8 cellular contexts compared by ENCODE assay signal in the genomic region with DNA sequence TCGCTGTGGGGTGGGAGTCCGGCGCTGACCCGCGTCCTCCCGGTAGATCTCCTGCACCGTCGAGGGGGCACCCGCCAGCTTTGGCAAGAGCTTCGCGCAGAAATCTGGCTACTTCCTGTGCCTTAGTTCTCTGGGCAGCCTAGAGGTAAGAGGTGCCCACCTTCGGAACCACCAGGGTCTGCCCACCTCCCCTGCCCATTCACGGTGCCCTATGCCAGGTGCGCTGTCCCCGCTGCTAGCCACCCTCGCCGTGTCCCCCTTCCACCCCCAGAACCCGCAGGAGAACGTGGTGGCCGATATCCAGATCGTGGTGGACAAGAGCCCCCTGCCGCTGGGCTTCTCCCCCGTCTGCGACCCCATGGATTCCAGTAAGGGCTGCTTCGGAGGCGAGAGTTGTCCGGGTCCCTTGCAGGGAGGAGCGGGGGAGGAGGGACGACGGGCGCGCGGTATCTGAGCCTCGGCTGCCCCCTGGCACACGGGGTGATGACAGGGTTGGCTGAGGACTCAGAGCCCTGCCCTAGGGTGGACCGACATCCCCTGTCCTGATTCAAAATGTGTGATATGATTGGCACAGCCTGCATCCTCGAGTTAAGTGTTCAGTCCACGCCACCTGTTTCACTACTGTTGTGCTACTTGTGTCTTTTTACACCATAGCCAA. TPM values are rescaled to one million over a fixed set of nuclear protein-coding genes. Genes with fewer than 3 reads are reported as not detected.
DNase-seq lines count a peak whose midpoint lies in the region; ATAC-seq and TF ChIP-seq lines count a peak whose summit lies in the region.

No MANE protein-coding gene starts in this region.

- H3K27me3 Mint-ChIP-seq in CD4-positive, alpha-beta T cell = no peaks in the 10 kb centered on the region

- no peak overlapping the region for H3K27ac ChIP-seq in CD4-positive, alpha-beta T cell (ENCODE audit: low read depth, low read length)

- H3K27ac Mint-ChIP-seq in CD4-positive, alpha-beta T cell = no peak overlapping the region

- peak overlapping the region; percentile 94 for H3K4me3 Mint-ChIP-seq in CD4-positive, alpha-beta T cell

- peak overlapping the region; percentile 95 for H3K4me3 ChIP-seq in Jurkat, Clone E6-1 (ENCODE audit: low read length)
- peak overlapping the region; percentile 90 for H3K4me3 ChIP-seq in fibroblast of the aortic adventitia (ENCODE audit: low read depth, low read length)
- peak overlapping the region; percentile 73 for H3K4me3 ChIP-seq in neuron (ENCODE audit: low read length)

- peaks cover 3% of the 10 kb centered on the region for H3K36me3 ChIP-seq in neuron (ENCODE audit: insufficient read depth, low read length)

- peaks cover 19% of the 10 kb centered on the region for H3K4me1 Mint-ChIP-seq in CD4-positive, alpha-beta T cell (ENCODE audit: low read depth)

- no peaks in the 10 kb centered on the region for H3K27me3 ChIP-seq in CD4-positive, alpha-beta T cell (ENCODE audit: control insufficient read depth, insufficient read depth, low read length)
- H3K27me3 ChIP-seq in neuron (ENCODE audit: insufficient read depth, low read length) = no peaks in the 10 kb centered on the region

- no peaks in the 10 kb centered on the region for H3K9me3 ChIP-seq in CD4-positive, alpha-beta T cell (ENCODE audit: control insufficient read depth, low read length)
- no peaks in the 10 kb centered on the region for H3K9me3 ChIP-seq in neuron (ENCODE audit: low read length)

- H2AFZ ChIP-seq in neuron (ENCODE audit: low read depth, low read length) = peak overlapping the region; percentile 96

- TF ChIP-seq CTCF in CD4-positive, alpha-beta T cell (IDR thresholded peaks at IDR 0.05) = no peak
- no peak for TF ChIP-seq CTCF in fibroblast of the aortic adventitia (IDR thresholded peaks at IDR 0.05; ENCODE audit: insufficient read depth, low read length)

- ATAC-seq in CD4-positive, alpha-beta T cell (ENCODE audit: poor library complexity) = no peak
- peak; percentile 22 for ATAC-seq in GM19397 (IDR thresholded peaks at IDR 0.05; ENCODE audit: unreplicated experiment)

- peaks cover 14% of the 10 kb centered on the region for H3K36me3 Mint-ChIP-seq in CD4-positive, alpha-beta T cell (ENCODE audit: low read depth)

- POLR2A ChIA-PET in CD4-positive, alpha-beta T cell (lab: Charles Lee) = interaction anchor here (0.6 to 1.9 kb wide), 21 partner anchors 13 to 1049 kb away, joined by 3 to 26 read pairs (median 5); partner anchors contain the start of genes ANO8, BABAM1, BST2 and DDA1

- CTCF ChIA-PET in CD4-positive, alpha-beta T cell (lab: Charles Lee) = interaction anchor here (1.0 to 2.8 kb wide), 4 partner anchors 15 to 76 kb away, joined by 5 to 8 read pairs (median 8); partner anchors contain the start of gene BST2

- no peaks in the 10 kb centered on the region for H3K9me3 Mint-ChIP-seq in CD4-positive, alpha-beta T cell

- peaks cover 12% of the 10 kb centered on the region for H3K4me1 ChIP-seq in neuron (ENCODE audit: insufficient read depth, low read length)

- peak in 5 of 10 experiments; percentile 10 to 47 (median 26) for DNase-seq in CD4-positive, alpha-beta T cell
- no peak for DNase-seq in Jurkat, Clone E6-1 (ENCODE audit: low read depth, low spot score)
- peak; percentile 74 for DNase-seq in activated CD8-positive, alpha-beta memory T cell treated with anti-CD3 and anti-CD28 coated beads for 24 hours
- DNase-seq in fibroblast of the aortic adventitia (ENCODE audit: low read depth) (peak; percentile 18), inferior parietal cortex (ENCODE audit: extremely low spot score) (no peak), COLO829 (ENCODE audit: low spot score) (no peak)

- intact Hi-C loops in CD4-positive, alpha-beta T cell (cut with DNase I, micrococcal nuclease) = loop anchor here in 1 of 2 experiments (2.0 kb wide), 1 partner anchor 48 kb away; no protein-coding TSS in a partner anchor

RNA-seq across cellular contexts. Expression of gene MVB12A, which starts 0.5 kb away (rescaled TPM):
- 10 to 100 TPM in 1 of 2 experiments, 1 to 10 TPM in 1; 9.8 to 10.7 TPM for total RNA-seq in CD4-positive, alpha-beta T cell
- polyA plus RNA-seq in Jurkat, Clone E6-1 (2012; ENCODE audit: insufficient read depth, insufficient read length) = 78.9 TPM
- total RNA-seq in fibroblast of the aortic adventitia (ENCODE audit: low replicate concordance) = 44.7 and 47.5 TPM in 2 replicates

RNA-seq across cellular contexts. Expression of gene BST2, which starts 15.0 kb away (rescaled TPM):
- 10 to 100 TPM; 16.1 to 16.8 TPM for total RNA-seq in CD4-positive, alpha-beta T cell
- not detected for polyA plus RNA-seq in Jurkat, Clone E6-1 (2012; ENCODE audit: insufficient read depth, insufficient read length)
- total RNA-seq in fibroblast of the aortic adventitia (ENCODE audit: low replicate concordance) = 9.8 and 48.1 TPM in 2 replicates

RNA-seq across cellular contexts. Expression of gene CCDC194, which starts 26.4 kb away (rescaled TPM):
- total RNA-seq in CD4-positive, alpha-beta T cell = not detected
- polyA plus RNA-seq in Jurkat, Clone E6-1 (2012; ENCODE audit: insufficient read depth, insufficient read length) = not detected
- not detected in 2 replicates for total RNA-seq in fibroblast of the aortic adventitia (ENCODE audit: low replicate concordance)

RNA-seq across cellular contexts. Expression of gene TMEM221, which starts 28.1 kb away (rescaled TPM):
- not detected for total RNA-seq in CD4-positive, alpha-beta T cell
- not detected for polyA plus RNA-seq in Jurkat, Clone E6-1 (2012; ENCODE audit: insufficient read depth, insufficient read length)
- not detected in 2 replicates for total RNA-seq in fibroblast of the aortic adventitia (ENCODE audit: low replicate concordance)

RNA-seq across cellular contexts. Expression of gene NXNL1, which starts 40.3 kb away (rescaled TPM):
- not detected for total RNA-seq in CD4-positive, alpha-beta T cell
- not detected for polyA plus RNA-seq in Jurkat, Clone E6-1 (2012; ENCODE audit: insufficient read depth, insufficient read length)
- total RNA-seq in fibroblast of the aortic adventitia (ENCODE audit: low replicate concordance) = not detected in 2 replicates

Comparison
In these comparisons a context has a peak if more than half of its experiments do, and no peak if none do; other contexts are left out.
1. DNase-seq: peak in activated CD8-positive, alpha-beta memory T cell treated with anti-CD3 and anti-CD28 coated beads for 24 hours (single experiment) and fibroblast of the aortic adventitia (single experiment); none in Jurkat, Clone E6-1 (single experiment), inferior parietal cortex (single experiment) and COLO829 (single experiment).
2. Peak in every context shown above with its lines, with median percentiles within 50 percentile points of each other: H3K4me3 ChIP-seq.